Comparison of ENCODE assay signal across 8 cellular contexts in genomic region chr17:7239091-7240027, GRCh38. TPM values are rescaled to one million over a fixed set of nuclear protein-coding genes. Genes with fewer than 3 reads are reported as not detected.
A peak's percentile ranks its signal among the peaks of the same experiment; 100 is the strongest.
DNase-seq lines count a peak whose midpoint lies in the region; ATAC-seq and TF ChIP-seq lines count a peak whose summit lies in the region.

PHF23 (minus strand) TSS chr17:7239457; CDS start chr17:7239279, 178 bp downstream.

- H3K4me1 Mint-ChIP-seq in activated naive CD8-positive, alpha-beta T cell treated with anti-CD3 and anti-CD28 coated beads, Interleukin-2, amount 50 U/mL, for 24 hours: peaks cover 67% of the 10 kb centered on the region

- TF ChIP-seq POLR2A in ovary (IDR thresholded peaks at IDR 0.05) (peak; percentile 67), thyroid gland (IDR thresholded peaks at IDR 0.05) (peak; percentile 34 to 76)

- peak within 1 kb of the TSS; percentile 88 for H3K4me3 Mint-ChIP-seq in activated naive CD8-positive, alpha-beta T cell treated with anti-CD3 and anti-CD28 coated beads, Interleukin-2, amount 50 U/mL, for 24 hours

- H3K27ac Mint-ChIP-seq in activated naive CD8-positive, alpha-beta T cell treated with anti-CD3 and anti-CD28 coated beads, Interleukin-2, amount 50 U/mL, for 24 hours: peak within 1 kb of the TSS; percentile 97

- H3K27ac ChIP-seq in ovary (peak within 1 kb of the TSS; percentile 82 to 85), thyroid gland (peak within 1 kb of the TSS; percentile 73 to 96 (median 74))

- H3K27me3 ChIP-seq in ovary (no peaks in the 10 kb centered on the region), thyroid gland (no peaks in the 10 kb centered on the region)

- no peaks in the 10 kb centered on the region for H3K9me3 Mint-ChIP-seq in activated naive CD8-positive, alpha-beta T cell treated with anti-CD3 and anti-CD28 coated beads, Interleukin-2, amount 50 U/mL, for 24 hours

- peak; percentile 87 for DNase-seq in NCI-H1417 treated with DMSO at 0.1 percent for 48 hours (lab: John Stamatoyannopoulos, UW)
- peak; percentile 99 for DNase-seq in SW480 (ENCODE audit: low spot score)
- DNase-seq in activated naive CD8-positive, alpha-beta T cell treated with anti-CD3 and anti-CD28 coated beads, Interleukin-2, amount 50 U/mL, for 24 hours: peak; percentile 98
- DNase-seq in Right ventricle myocardium inferior (ENCODE audit: missing footprints): peak; percentile 100
- peak; percentile 98 to 100 (median 99) for DNase-seq in ovary
- peak; percentile 99 to 100 for DNase-seq in thyroid gland

- WGBS in ovary, 3 donors: 0 to 1% (median 1%) methylated on average over 71 to 72 of the region's 72 CpGs
- 0% methylated on average over 54 to 59 of the region's 72 CpGs for WGBS in thyroid gland, 2 donors

- peaks cover 40% of the 10 kb centered on the region for H3K36me3 Mint-ChIP-seq in activated naive CD8-positive, alpha-beta T cell treated with anti-CD3 and anti-CD28 coated beads, Interleukin-2, amount 50 U/mL, for 24 hours (ENCODE audit: low read depth)

- intact Hi-C loops in Right ventricle myocardium inferior (cut with DNase I) (loop anchor here (5.0 kb wide), 2 partner anchors 68 to 618 kb away; partner anchors contain the start of genes CYB5D1, EIF5A, NAA38 and TMEM88), ovary (cut with DNase I) (no loop called here), thyroid gland (cut with DNase I) (no loop called here)

- H3K4me1 ChIP-seq in ovary (ENCODE audit: insufficient read depth): peaks cover 7% of the 10 kb centered on the region
- peaks cover 20 to 39% of the 10 kb centered on the region in 2 donors for H3K4me1 ChIP-seq in thyroid gland

- peaks cover 3% of the 10 kb centered on the region for H3K27me3 Mint-ChIP-seq in activated naive CD8-positive, alpha-beta T cell treated with anti-CD3 and anti-CD28 coated beads, Interleukin-2, amount 50 U/mL, for 24 hours

- H3K4me3 ChIP-seq in GM08714 (ENCODE audit: low read length): peak within 1 kb of the TSS; percentile 97
- peak within 1 kb of the TSS; percentile 99 for H3K4me3 ChIP-seq in ovary
- H3K4me3 ChIP-seq in thyroid gland (replicated peaks in 1 of 3): peak within 1 kb of the TSS; percentile 92 to 100 (median 99)

- ATAC-seq in HG02678 (IDR thresholded peaks at IDR 0.05; ENCODE audit: unreplicated experiment): peak; percentile 59
- ATAC-seq in activated naive CD8-positive, alpha-beta T cell treated with anti-CD3 and anti-CD28 coated beads, Interleukin-2, amount 50 U/mL, for 24 hours: peak; percentile 68
- peak; percentile 85 for ATAC-seq in Right ventricle myocardium inferior

- no peaks in the 10 kb centered on the region for H3K9me3 ChIP-seq in ovary
- no peaks in the 10 kb centered on the region for H3K9me3 ChIP-seq in thyroid gland

- H3K36me3 ChIP-seq in ovary (no peaks in the 10 kb centered on the region), thyroid gland (peaks cover 7 to 19% of the 10 kb centered on the region in 2 donors)

- TF ChIP-seq CTCF in ovary (IDR thresholded peaks at IDR 0.05) (peak in 1 of 3 donors; percentile 47), thyroid gland (IDR thresholded peaks at IDR 0.05) (peak in 2 of 6 experiments; percentile 8 to 26)

- TF ChIP-seq EP300 in ovary (IDR thresholded peaks at IDR 0.05): peak; percentile 45

RNA-seq across cellular contexts. Expression of gene PHF23, which starts in this region (rescaled TPM):
- total RNA-seq in Right ventricle myocardium inferior (23.3 TPM), ovary (10 to 100 TPM; 19.4 to 57.7 (median 41.0) TPM), thyroid gland (10 to 100 TPM; 19.8 to 39.5 (median 35.8) TPM)
- 10 to 100 TPM; 23.3 to 42.5 TPM for polyA plus RNA-seq in ovary

Comparison
In these comparisons a context has a peak if more than half of its experiments do, and no peak if none do; other contexts are left out.
1. Peak in every context shown above with its lines: DNase-seq, ATAC-seq, H3K4me3 ChIP-seq and H3K27ac ChIP-seq.